ENCODE assay signal across 27 cellular contexts in genomic region chr22:47457021-47457420, GRCh38.
"Had no signal": no experiment of that assay in that cellular context is flagged by ENCODE, and none has a peak within 500 bp of the region (broad histone marks: within the 10 kb centered on the region; RNA-seq: fewer than 3 reads in every experiment).

No MANE protein-coding gene starts in this region.

- H3K4me1 Mint-ChIP-seq: memory B cell; naive B cell; natural killer cell; nephron progenitor cell; neural progenitor cell; stimulated activated naive B cell treated with anti-CD40 and anti-IgM and Interleukin-4, amounts not matched to agents 10 μg/mL and 1 μg/mL and 100 μg/mL, for 72 hours had no signal

- H3K4me3 Mint-ChIP-seq: memory B cell; naive B cell; natural killer cell; nephron progenitor cell; neural progenitor cell; stimulated activated naive B cell treated with anti-CD40 and anti-IgM and Interleukin-4, amounts not matched to agents 10 μg/mL and 1 μg/mL and 100 μg/mL, for 72 hours had no signal

- H3K9me3 ChIP-seq: neutrophil, ovary, prostate gland, testis, thyroid gland, transverse colon had no signal

- H3K4me3 ChIP-seq: left ventricle myocardium inferior, neural progenitor cell, ovary, prostate gland, skin epidermis, stomach, testis, thyroid gland, transverse colon, upper lobe of left lung had no signal

- ATAC-seq: natural killer cell; sciatic nerve; stimulated activated naive B cell treated with anti-CD40 and anti-IgM and Interleukin-4, amounts not matched to agents 10 μg/mL and 1 μg/mL and 100 μg/mL, for 72 hours; stimulated activated naive CD8-positive, alpha-beta T cell treated with anti-CD3 and anti-CD28 coated beads, Interleukin-15, Interleukin-2, amounts not matched to agents 100 U/mL and 50 U/mL, for 24 hours had no signal

- H3K27me3 ChIP-seq: neural progenitor cell, neutrophil, ovary, stomach, testis, thyroid gland, transverse colon, upper lobe of left lung had no signal

- H3K27ac Mint-ChIP-seq: memory B cell; naive B cell; natural killer cell; nephron progenitor cell; neural progenitor cell; stimulated activated naive B cell treated with anti-CD40 and anti-IgM and Interleukin-4, amounts not matched to agents 10 μg/mL and 1 μg/mL and 100 μg/mL, for 72 hours had no signal

- DNase-seq: hypothalamus; islet precursor cell; left ventricle myocardium inferior; naive B cell; natural killer cell; nephron progenitor cell; occipital lobe; ovary; retina; right cardiac atrium; stimulated activated CD4-positive, alpha-beta T cell treated with anti-CD3 and anti-CD28 coated beads, Interleukin-12 subunit alpha, Interleukin-12 subunit beta, amount 100 ng/mL, for 4 hours; stimulated activated CD4-positive, alpha-beta T cell treated with anti-CD3 and anti-CD28 coated beads, Interleukin-15, amount 100 ng/mL, for 24 hours; stimulated activated CD4-positive, alpha-beta T cell treated with anti-CD3 and anti-CD28 coated beads, Interleukin-2, amount 100 ng/mL, for 24 hours; stimulated activated CD4-positive, alpha-beta T cell treated with anti-CD3 and anti-CD28 coated beads, Interleukin-4, amount 100 ng/mL, for 1 hour; stimulated activated naive B cell treated with anti-CD40 and anti-IgM and Interleukin-4, amounts not matched to agents 10 μg/mL and 1 μg/mL and 100 μg/mL, for 72 hours; stimulated activated naive CD8-positive, alpha-beta T cell treated with anti-CD3 and anti-CD28 coated beads, Interleukin-15, Interleukin-2, amounts not matched to agents 100 U/mL and 50 U/mL, for 24 hours; stomach; testis; thyroid gland; transverse colon had no signal

- H3K27ac ChIP-seq: left ventricle myocardium inferior, neural progenitor cell, neutrophil, ovary, prostate gland, skin epidermis, stomach, testis, thyroid gland, transverse colon, upper lobe of left lung had no signal

- H3K4me1 ChIP-seq: left ventricle myocardium inferior, neural progenitor cell, prostate gland, stomach, testis, thyroid gland, transverse colon, upper lobe of left lung had no signal

- H3K36me3 Mint-ChIP-seq: memory B cell, natural killer cell, neural progenitor cell had no signal

- H3K36me3 ChIP-seq: left ventricle myocardium inferior, neural progenitor cell, neutrophil, ovary, prostate gland, stomach, thyroid gland, transverse colon, upper lobe of left lung had no signal
